19 cellular contexts compared by ENCODE assay signal in the genomic region with DNA sequence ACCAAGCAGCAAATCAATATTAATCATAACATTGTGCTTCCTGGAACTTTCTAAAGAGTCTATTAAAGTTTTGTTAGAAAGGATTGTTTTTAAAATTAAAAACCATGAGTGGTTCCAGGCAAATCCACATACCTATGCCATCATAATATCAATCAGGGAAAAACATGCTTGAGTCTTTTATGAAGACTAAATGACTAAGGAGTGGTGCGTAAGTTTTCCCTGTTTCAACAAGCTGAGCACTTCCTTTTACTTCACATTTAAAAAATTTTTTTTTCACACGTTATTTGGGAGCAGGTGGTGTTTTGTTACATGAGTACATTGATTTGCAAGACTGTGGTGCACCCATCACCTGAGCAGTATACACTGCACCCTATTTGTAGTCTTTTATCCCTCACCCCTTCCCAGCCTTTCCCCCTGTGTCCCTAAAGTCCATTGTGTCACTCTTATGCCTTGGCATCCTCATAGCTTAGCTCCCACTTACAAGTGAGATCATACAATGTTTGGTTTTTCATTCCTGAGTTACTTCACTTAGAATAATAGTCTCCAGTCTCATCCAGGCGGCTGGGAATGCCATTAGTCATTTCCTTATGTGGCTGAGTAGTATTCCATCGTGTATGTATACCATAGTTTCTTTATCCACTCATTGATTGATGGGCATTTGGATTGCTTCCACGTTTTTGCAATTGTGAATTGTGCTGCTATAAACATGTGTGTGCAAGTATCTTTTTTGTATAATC.
DNase-seq lines count a peak whose midpoint lies in the region; ATAC-seq and TF ChIP-seq lines count a peak whose summit lies in the region.
"Had no signal": no experiment of that assay in that cellular context is flagged by ENCODE, and none has a peak within 500 bp of the region (broad histone marks: within the 10 kb centered on the region; RNA-seq: fewer than 3 reads in every experiment).

No MANE protein-coding gene starts in this region.

- H3K27me3 ChIP-seq in adipocyte (replicated peaks; ENCODE audit: control insufficient read depth, insufficient read depth, low read length), result no peaks in the 10 kb centered on the region
- H3K27me3 ChIP-seq in skeletal muscle satellite cell (ENCODE audit: control insufficient read depth, insufficient read depth, low read length), result no peaks in the 10 kb centered on the region
- no peaks in the 10 kb centered on the region for H3K27me3 ChIP-seq in transverse colon
- H3K27me3 ChIP-seq: SJSA1 had no signal

- H3K4me3 ChIP-seq in adipocyte (ENCODE audit: low read length) (no peak overlapping the region), fibroblast of the aortic adventitia (ENCODE audit: low read depth, low read length) (no peak overlapping the region), skeletal muscle satellite cell (ENCODE audit: low read length) (no peak overlapping the region), transverse colon (no peak overlapping the region)
- H3K4me3 ChIP-seq: SJSA1 had no signal

- 32 to 47% methylated on average over 5 of the region's 5 CpGs for WGBS in transverse colon (ENCODE audit: low coverage in 1 of 2), 2 donors

- peak; percentile 72 for DNase-seq in HFFc6
- DNase-seq in adipocyte (ENCODE audit: low read depth), result peak; percentile 55
- DNase-seq in fibroblast of the aortic adventitia (ENCODE audit: low read depth), result peak; percentile 69
- no peak for DNase-seq in cardiac septum (ENCODE audit: low spot score)
- no peak for DNase-seq in inferior parietal cortex (ENCODE audit: extremely low spot score)
- no peak for DNase-seq in transverse colon
- DNase-seq: activated CD4-positive, alpha-beta memory T cell treated with anti-CD3 and anti-CD28 coated beads for 36 hours; hippocampal formation; left ventricle myocardium superior; naive B cell; NCI-H2171; retina; stimulated activated CD4-positive, alpha-beta T cell treated with anti-CD3 and anti-CD28 coated beads, Interleukin-4, amount 100 ng/mL, for 24 hours; trophoblast cell had no signal

- no peak overlapping the region for H3K27ac ChIP-seq in transverse colon
- H3K27ac ChIP-seq: SJSA1 had no signal

- in situ Hi-C loops in transverse colon (cut with MboI; ENCODE audit: low pct_ligation_motif_present in 1 of 4, low pct_unique_long_range_greater_than_20kb in 1 of 4, low sequenced_read_pairs in 3 of 4), result no loop called here

- ATAC-seq in GM18909 (IDR thresholded peaks at IDR 0.05; ENCODE audit: poor library complexity, unreplicated experiment), result no peak
- ATAC-seq: left ventricle myocardium superior had no signal

- H3K4me3 Mint-ChIP-seq in HFFc6, result peak overlapping the region; percentile 71
- H3K4me3 Mint-ChIP-seq: activated CD4-positive, alpha-beta memory T cell treated with anti-CD3 and anti-CD28 coated beads for 36 hours; CD14-positive monocyte; naive B cell had no signal

- H3K4me1 Mint-ChIP-seq in HFFc6 (ENCODE audit: low read depth), result peaks cover 44% of the 10 kb centered on the region
- H3K4me1 Mint-ChIP-seq: CD14-positive monocyte, naive B cell had no signal

- H3K36me3 ChIP-seq in adipocyte (ENCODE audit: control insufficient read depth, insufficient read depth, low read length, severe bottlenecking) (no peaks in the 10 kb centered on the region), skeletal muscle satellite cell (ENCODE audit: insufficient read depth, low read length) (no peaks in the 10 kb centered on the region), transverse colon (no peaks in the 10 kb centered on the region)
- H3K36me3 ChIP-seq: SJSA1 had no signal

- peaks cover 21% of the 10 kb centered on the region for H3K9me3 ChIP-seq in adipocyte (ENCODE audit: control insufficient read depth, low read length)
- peaks cover 3% of the 10 kb centered on the region for H3K9me3 ChIP-seq in skeletal muscle satellite cell (replicated peaks; ENCODE audit: low read length)
- H3K9me3 ChIP-seq in transverse colon, result peaks cover 3 to 12% of the 10 kb centered on the region in 2 donors

- H3K27ac Mint-ChIP-seq in HFFc6, result peak overlapping the region; percentile 85
- H3K27ac Mint-ChIP-seq: activated CD4-positive, alpha-beta memory T cell treated with anti-CD3 and anti-CD28 coated beads for 36 hours; activated T-helper 2 cell treated with anti-CD3 and anti-CD28 coated beads, Interferon-gamma antibody, Interleukin-2, Interleukin-4, amounts not matched to agents 10 μg/mL and 5 μg/mL and 100 μg/mL, durations not matched to agents 14 hours and 24 hours and 36 hours; CD14-positive monocyte; naive B cell had no signal

- H3K4me2 ChIP-seq in skeletal muscle satellite cell (ENCODE audit: low read length), result peak overlapping the region; percentile 49

- TF ChIP-seq CTCF in HFFc6 (IDR thresholded peaks at IDR 0.05) (no peak), fibroblast of the aortic adventitia (IDR thresholded peaks at IDR 0.05; ENCODE audit: insufficient read depth, low read length) (no peak), transverse colon (IDR thresholded peaks at IDR 0.05) (no peak)

- intact Hi-C loops in cardiac septum (cut with DNase I), result no loop called here
- intact Hi-C loops in transverse colon (cut with DNase I; ENCODE audit: low total_unique reads), result no loop called here

- H3K9ac ChIP-seq in adipocyte (ENCODE audit: low read length), result no peak overlapping the region
- peak overlapping the region; percentile 15 for H3K9ac ChIP-seq in skeletal muscle satellite cell (ENCODE audit: low read depth, low read length)

- no peak for TF ChIP-seq POLR2A in transverse colon (IDR thresholded peaks at IDR 0.05)

- H3K9me3 Mint-ChIP-seq in HFFc6, result peaks cover 45% of the 10 kb centered on the region

- no peaks in the 10 kb centered on the region for H3K27me3 Mint-ChIP-seq in HFFc6 (ENCODE audit: insufficient read depth)
- H3K27me3 Mint-ChIP-seq: activated CD4-positive, alpha-beta memory T cell treated with anti-CD3 and anti-CD28 coated beads for 36 hours; naive B cell had no signal

- H3K4me1 ChIP-seq in adipocyte (ENCODE audit: control insufficient read depth, insufficient read depth, low read length), result no peaks in the 10 kb centered on the region
- peaks cover 33% of the 10 kb centered on the region for H3K4me1 ChIP-seq in skeletal muscle satellite cell (ENCODE audit: control insufficient read depth, insufficient read depth, low read length)
- no peaks in the 10 kb centered on the region for H3K4me1 ChIP-seq in transverse colon
- H3K4me1 ChIP-seq: SJSA1 had no signal

- TF ChIP-seq EP300 in transverse colon (IDR thresholded peaks at IDR 0.05; ENCODE audit: low read depth), result no peak

- H3K36me3 Mint-ChIP-seq in HFFc6 (ENCODE audit: low read depth), result peaks cover 39% of the 10 kb centered on the region
- H3K36me3 Mint-ChIP-seq: activated CD4-positive, alpha-beta memory T cell treated with anti-CD3 and anti-CD28 coated beads for 36 hours; CD14-positive monocyte; naive B cell had no signal

Comparison
In these comparisons a context has a peak if more than half of its experiments do, and no peak if none do; other contexts are left out.
1. DNase-seq: peak in HFFc6 (single experiment), adipocyte (single experiment) and fibroblast of the aortic adventitia (single experiment); none in cardiac septum (single experiment), inferior parietal cortex (single experiment) and transverse colon (single experiment).